8 cellular contexts compared by ENCODE assay signal in genomic region chr7:73811760-73812168, GRCh38. TPM values are rescaled to one million over a fixed set of nuclear protein-coding genes. Genes with fewer than 3 reads are reported as not detected.
DNase-seq lines count a peak whose midpoint lies in the region; ATAC-seq, FAIRE-seq and TF ChIP-seq lines count a peak whose summit lies in the region.

No MANE protein-coding gene starts in this region.

- POLR2A ChIA-PET in CD4-positive, alpha-beta T cell (lab: Charles Lee): no interaction called here

- WGBS in pancreas, 2 donors: 8 to 10% methylated on average over 11 of the region's 11 CpGs

- H3K4me1 ChIP-seq in pancreas (no peaks in the 10 kb centered on the region), vagina (no peaks in the 10 kb centered on the region)

- TF ChIP-seq CTCF in CD4-positive, alpha-beta T cell (IDR thresholded peaks at IDR 0.05): peak; percentile 61
- TF ChIP-seq CTCF in fibroblast of pulmonary artery (IDR thresholded peaks at IDR 0.05; ENCODE audit: low read length, missing control alignments) (peak; percentile 89), pancreas (IDR thresholded peaks at IDR 0.05) (peak; percentile 77 to 90 (median 83)), vagina (IDR thresholded peaks at IDR 0.05) (peak; percentile 22 to 72 (median 45))

- no peak overlapping the region for H3K27ac Mint-ChIP-seq in CD4-positive, alpha-beta T cell

- H3K9me3 Mint-ChIP-seq in CD4-positive, alpha-beta T cell: no peaks in the 10 kb centered on the region

- H3K4me3 ChIP-seq in fibroblast of pulmonary artery (replicated peaks; ENCODE audit: low read depth, low read length) (no peak overlapping the region), pancreas (no peak overlapping the region), vagina (no peak overlapping the region)

- no peaks in the 10 kb centered on the region for H3K4me1 Mint-ChIP-seq in CD4-positive, alpha-beta T cell (ENCODE audit: low read depth)

- TF ChIP-seq POLR2A in vagina (IDR thresholded peaks at IDR 0.05): no peak

- peak in 9 of 10 experiments; percentile 19 to 62 (median 33) for DNase-seq in CD4-positive, alpha-beta T cell
- peak; percentile 75 for DNase-seq in OCI-M1 (lab: John Stamatoyannopoulos, UW)
- peak; percentile 54 for DNase-seq in activated T-cell treated with anti-CD3 and anti-CD28 coated beads, Interleukin-2, amount 50 U/mL, for 1 hour
- DNase-seq in fibroblast of pulmonary artery (ENCODE audit: low read depth): peak; percentile 65
- DNase-seq in pancreas: peak; percentile 73 to 94 (median 87)
- peak in 1 of 2 donors; percentile 81 for DNase-seq in vagina (ENCODE audit: extremely low spot score in 2 of 2)

- H3K36me3 ChIP-seq in pancreas (no peaks in the 10 kb centered on the region), vagina (no peaks in the 10 kb centered on the region)

- CTCF ChIA-PET in CD4-positive, alpha-beta T cell (lab: Charles Lee): no interaction called here

- no peaks in the 10 kb centered on the region for H3K36me3 Mint-ChIP-seq in CD4-positive, alpha-beta T cell (ENCODE audit: low read depth)

- no peak overlapping the region for H3K4me3 Mint-ChIP-seq in CD4-positive, alpha-beta T cell

- H3K27me3 Mint-ChIP-seq in CD4-positive, alpha-beta T cell: peaks cover 9% of the 10 kb centered on the region

- H3K27ac ChIP-seq in CD4-positive, alpha-beta T cell (ENCODE audit: low read depth, low read length): no peak overlapping the region
- H3K27ac ChIP-seq in pancreas: no peak overlapping the region
- H3K27ac ChIP-seq in vagina: no peak overlapping the region

- H3K9me3 ChIP-seq in CD4-positive, alpha-beta T cell (ENCODE audit: control insufficient read depth, low read length): peaks cover 11% of the 10 kb centered on the region
- H3K9me3 ChIP-seq in pancreas (no peaks in the 10 kb centered on the region), vagina (no peaks in the 10 kb centered on the region)

- no peaks in the 10 kb centered on the region for H3K27me3 ChIP-seq in CD4-positive, alpha-beta T cell (ENCODE audit: control insufficient read depth, insufficient read depth, low read length)
- H3K27me3 ChIP-seq in pancreas: no peaks in the 10 kb centered on the region
- no peaks in the 10 kb centered on the region for H3K27me3 ChIP-seq in vagina

- peak; percentile 81 for ATAC-seq in CD4-positive, alpha-beta T cell (ENCODE audit: poor library complexity)
- ATAC-seq in HG02610 (IDR thresholded peaks at IDR 0.05; ENCODE audit: unreplicated experiment): peak; percentile 48
- ATAC-seq in pancreas: peak; percentile 98 to 100 (median 99)
- no peak for ATAC-seq in GM18868 (IDR thresholded peaks at IDR 0.05; ENCODE audit: unreplicated experiment)

- intact Hi-C loops in CD4-positive, alpha-beta T cell (cut with DNase I, micrococcal nuclease): loop anchor here (1.0 kb wide), 1 partner anchor 44 kb away; no protein-coding TSS in a partner anchor
- intact Hi-C loops in pancreas (cut with DNase I): no loop called here
- intact Hi-C loops in vagina (cut with DNase I): no loop called here

- no peak for FAIRE-seq in pancreas (lab: Jason Lieb, UNC)

RNA-seq across cellular contexts. Expression of gene CLDN4, which starts 19.0 kb away (rescaled TPM):
- under 1 TPM; 0.05 to 0.14 TPM for total RNA-seq in CD4-positive, alpha-beta T cell
- total RNA-seq in pancreas: 100 to 1,000 TPM in 2 of 6 donors, 10 to 100 TPM in 4; 47.8 to 150 (median 65.1) TPM
- 10 to 100 TPM; 73.1 to 75.2 TPM for polyA plus RNA-seq in pancreas
- total RNA-seq in vagina: 29.5 TPM

RNA-seq across cellular contexts. Expression of gene METTL27, which starts 30.6 kb away (rescaled TPM):
- 1 to 10 TPM; 1.6 to 2.1 TPM for total RNA-seq in CD4-positive, alpha-beta T cell
- 10 to 100 TPM in 1 of 6 donors, 1 to 10 TPM in 5; 3.0 to 11.2 (median 4.7) TPM for total RNA-seq in pancreas
- polyA plus RNA-seq in pancreas: 1 to 10 TPM; 5.6 to 6.6 TPM
- total RNA-seq in vagina: not detected

RNA-seq across cellular contexts. Expression of gene CLDN3, which starts 41.7 kb away (rescaled TPM):
- not detected for total RNA-seq in CD4-positive, alpha-beta T cell
- total RNA-seq in pancreas (10 to 100 TPM; 42.9 to 62.0 (median 48.3) TPM), vagina (not detected)
- polyA plus RNA-seq in pancreas: 100 to 1,000 TPM; 110 to 122 TPM

RNA-seq across cellular contexts. Expression of gene TMEM270, which starts 49.2 kb away (rescaled TPM):
- total RNA-seq in CD4-positive, alpha-beta T cell: not detected
- total RNA-seq in pancreas (under 1 TPM in 1 of 6 donors, not detected in 5; 0.25 TPM), vagina (not detected)
- under 1 TPM in 1 of 2 donors, not detected in 1; 0.31 TPM for polyA plus RNA-seq in pancreas

Comparison
In these comparisons a context has a peak if more than half of its experiments do, and no peak if none do; other contexts are left out.
1. RNA of gene CLDN4, which starts 19.0 kb away (total RNA-seq): 47.8 to 150 TPM in pancreas and 29.5 TPM in vagina (single experiment); 0.05 to 0.14 TPM in CD4-positive, alpha-beta T cell; every median in the first group is over 10 times any median in the second.
2. RNA of gene CLDN3, which starts 41.7 kb away (total RNA-seq): 42.9 to 62.0 TPM in pancreas; not detected in CD4-positive, alpha-beta T cell and not detected in vagina (single experiment); every median in the first group is over 10 times any median in the second.
3. intact Hi-C loops: an anchor here in CD4-positive, alpha-beta T cell (1.0 kb wide); none called in pancreas and vagina.
4. Peak in every context shown above with its lines, with median percentiles within 50 percentile points of each other: CTCF ChIP-seq.